8 cellular contexts compared by ENCODE assay signal in genomic region chr13:99199541-99200432, GRCh38. TPM values are rescaled to one million over a fixed set of nuclear protein-coding genes. Genes with fewer than 3 reads are reported as not detected.
DNase-seq lines count a peak whose midpoint lies in the region; ATAC-seq and TF ChIP-seq lines count a peak whose summit lies in the region.

No MANE protein-coding gene starts in this region.

- H3K9me3 ChIP-seq in MG63 = no peaks in the 10 kb centered on the region
- no peaks in the 10 kb centered on the region for H3K9me3 ChIP-seq in mesodermal cell (ENCODE audit: control insufficient read depth, low read length)
- no peaks in the 10 kb centered on the region for H3K9me3 ChIP-seq in aorta (ENCODE audit: control insufficient read depth, low read length)

- no peaks in the 10 kb centered on the region for H3K27me3 ChIP-seq in MG63
- no peaks in the 10 kb centered on the region for H3K27me3 ChIP-seq in aorta (ENCODE audit: control insufficient read depth in 1 of 2, insufficient read depth in 2 of 2, low read length in 1 of 2)

- WGBS in mesodermal cell (ENCODE audit: insufficient coverage in 2 of 2), 2 experiments = 1% methylated on average over 21 to 35 of the region's 37 CpGs
- WGBS in aorta, 2 donors = 5% methylated on average over 28 to 37 of the region's 37 CpGs

- DNase-seq in AG10803 (ENCODE audit: low read depth) (peak; percentile 12), MG63 (no peak), aorta (no peak), NCI-H510A treated with DMSO at 0.1 percent for 48 hours (lab: John Stamatoyannopoulos, UW) (no peak), G401 (ENCODE audit: low spot score) (no peak)
- DNase-seq in central memory CD8-positive, alpha-beta T cell (ENCODE audit: low spot score in 2 of 2) = no peak

- peaks cover 44% of the 10 kb centered on the region for H3K4me1 Mint-ChIP-seq in central memory CD8-positive, alpha-beta T cell

- no peak for TF ChIP-seq CTCF in AG10803 (conservative IDR thresholded peaks at IDR 0.05; ENCODE audit: low read length)

- H3K27ac ChIP-seq in mesodermal cell (ENCODE audit: low read depth, low read length, severe bottlenecking) = peak overlapping the region; percentile 93
- peak overlapping the region; percentile 62 to 90 for H3K27ac ChIP-seq in aorta (ENCODE audit: low read depth in 1 of 2, low read length in 2 of 2)

- in situ Hi-C loops in G401 (cut with HindIII; ENCODE audit: low sequenced_read_pairs) = no loop called here

- H3K4me1 ChIP-seq in mesodermal cell (ENCODE audit: control insufficient read depth, insufficient read depth, low read length, poor library complexity, severe bottlenecking) (peaks cover 6% of the 10 kb centered on the region), aorta (ENCODE audit: control insufficient read depth in 1 of 2, insufficient read depth in 2 of 2, low read length in 2 of 2) (no peaks in the 10 kb centered on the region)

- H3K4me3 ChIP-seq in AG10803 (ENCODE audit: low read length) (peak overlapping the region; percentile 95), MG63 (peak overlapping the region; percentile 77), mesodermal cell (ENCODE audit: extremely low read depth, insufficient read depth, low read length, poor library complexity, severe bottlenecking) (peak overlapping the region; percentile 96), aorta (ENCODE audit: low read length in 2 of 2) (peak overlapping the region; percentile 16 to 69)

- intact Hi-C loops in aorta (cut with DNase I) = loop anchor here in 1 of 2 donors (2.0 kb wide), 1 partner anchor 113 kb away; no protein-coding TSS in a partner anchor

- H3K27me3 Mint-ChIP-seq in central memory CD8-positive, alpha-beta T cell = no peaks in the 10 kb centered on the region

- H3K4me3 Mint-ChIP-seq in central memory CD8-positive, alpha-beta T cell = peak overlapping the region; percentile 88

- ATAC-seq in GM21447 (IDR thresholded peaks at IDR 0.05; ENCODE audit: unreplicated experiment) = peak; percentile 2
- ATAC-seq in central memory CD8-positive, alpha-beta T cell (replicated peaks; ENCODE audit: extremely low read depth, poor library complexity, severe bottlenecking) = no peak
- ATAC-seq in aorta (ENCODE audit: low FRiP score) = peak; percentile 67

- H3K36me3 ChIP-seq in MG63 (no peaks in the 10 kb centered on the region), mesodermal cell (ENCODE audit: control insufficient read depth, insufficient read depth, low read length) (peaks cover 6% of the 10 kb centered on the region), aorta (ENCODE audit: control insufficient read depth in 1 of 2, insufficient read depth in 2 of 2, low read length in 1 of 2) (no peaks in the 10 kb centered on the region)

- no peaks in the 10 kb centered on the region for H3K9me3 Mint-ChIP-seq in central memory CD8-positive, alpha-beta T cell

- peaks cover 32% of the 10 kb centered on the region for H3K36me3 Mint-ChIP-seq in central memory CD8-positive, alpha-beta T cell (ENCODE audit: insufficient read depth)

- peak overlapping the region; percentile 85 for H3K27ac Mint-ChIP-seq in central memory CD8-positive, alpha-beta T cell (ENCODE audit: low read depth)

RNA-seq across cellular contexts. Expression of gene UBAC2, which starts 0.9 kb away (rescaled TPM):
- total RNA-seq in MG63 (2014; rRNA removed; shearing (Covaris generic); ENCODE audit: low replicate concordance) = 80.9 and 92.4 TPM in 2 replicates
- 89.9 TPM for polyA plus RNA-seq in mesodermal cell (2013, experiment 1 of 2)
- 74.5 TPM for polyA plus RNA-seq in mesodermal cell (2013, experiment 2 of 2)
- 10 to 100 TPM; 44.4 to 52.0 TPM for total RNA-seq in aorta
- polyA plus RNA-seq in aorta = 10 to 100 TPM; 45.0 to 54.2 TPM
- total RNA-seq in G401 (2014; rRNA removed; shearing (Covaris generic)) = 71.1 and 96.0 TPM in 2 replicates

RNA-seq across cellular contexts. Expression of gene GPR18, which starts 58.4 kb away (rescaled TPM):
- total RNA-seq in MG63 (2014; rRNA removed; shearing (Covaris generic); ENCODE audit: low replicate concordance) = not detected in 2 replicates
- not detected for polyA plus RNA-seq in mesodermal cell (2013, experiment 1 of 2)
- not detected for polyA plus RNA-seq in mesodermal cell (2013, experiment 2 of 2)
- under 1 TPM; 0.24 to 0.55 TPM for total RNA-seq in aorta
- polyA plus RNA-seq in aorta = 1 to 10 TPM in 1 of 2 donors, not detected in 1; 1.5 TPM
- total RNA-seq in G401 (2014; rRNA removed; shearing (Covaris generic)) = not detected in 2 replicates

Comparison
In these comparisons a context has a peak if more than half of its experiments do, and no peak if none do; other contexts are left out.
1. H3K4me3 ChIP-seq: peak in every context shown above with its lines; median percentile 96 in mesodermal cell; 95 in AG10803; 77 in MG63; 42 in aorta.